12 cellular contexts compared by ENCODE assay signal in the genomic region with DNA sequence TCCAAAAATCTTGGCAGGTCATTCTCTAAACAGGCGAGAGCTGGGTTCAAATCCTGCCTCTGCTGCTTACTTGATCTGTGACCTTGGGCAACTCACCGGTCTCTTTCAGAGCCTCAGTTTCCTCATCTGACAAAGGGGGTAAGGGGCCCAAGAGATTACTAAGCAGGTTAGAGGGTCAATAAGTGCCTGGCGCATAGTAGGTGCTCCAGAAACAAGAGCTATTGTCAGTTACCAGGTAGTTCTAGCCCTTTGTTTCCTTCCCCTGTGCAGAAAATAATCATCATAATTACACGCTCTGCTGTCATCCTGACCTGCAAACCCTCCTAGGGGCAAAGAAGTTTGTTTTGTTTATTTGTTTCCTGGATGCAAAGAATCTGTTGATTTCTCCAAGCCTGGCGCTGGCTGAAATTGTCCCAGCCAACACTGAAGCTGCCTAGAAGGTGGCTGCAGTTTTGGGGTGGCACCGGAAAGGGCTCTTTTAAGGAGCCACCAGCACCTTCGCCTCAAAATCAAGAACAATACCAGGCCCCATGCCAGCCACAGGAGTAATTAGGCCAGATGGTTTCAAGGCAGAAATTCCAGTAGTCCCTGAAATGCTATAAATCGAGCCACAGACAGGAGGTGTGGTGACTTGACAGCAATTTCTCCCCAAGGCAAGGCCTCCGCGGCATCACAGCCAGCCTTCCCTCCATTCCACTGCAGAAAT. TPM values are rescaled to one million over a fixed set of nuclear protein-coding genes. Genes with fewer than 3 reads are reported as not detected.
DNase-seq lines count a peak whose midpoint lies in the region; ATAC-seq and TF ChIP-seq lines count a peak whose summit lies in the region.
"Had no signal": no experiment of that assay in that cellular context is flagged by ENCODE, and none has a peak within 500 bp of the region (broad histone marks: within the 10 kb centered on the region; RNA-seq: fewer than 3 reads in every experiment).

No MANE protein-coding gene starts in this region.

- H3K4me1 ChIP-seq in GM23248 (ENCODE audit: insufficient read depth) (peaks cover 18% of the 10 kb centered on the region), SJCRH30 (peaks cover 26% of the 10 kb centered on the region), esophagus squamous epithelium (peaks cover 4 to 62% (median 29%) of the 10 kb centered on the region in 3 donors), prostate gland (replicated peaks) (no peaks in the 10 kb centered on the region)

- no peak overlapping the region for H3K4me2 ChIP-seq in GM23248 (ENCODE audit: unreplicated experiment)

- intact Hi-C loops in esophagus squamous epithelium (cut with DNase I) (no loop called here), prostate gland (cut with DNase I) (no loop called here)

- peak; percentile 29 for DNase-seq in GM23248
- DNase-seq in SJCRH30, result peak; percentile 57 to 74
- DNase-seq in esophagus squamous epithelium (lab: John Stamatoyannopoulos, UW), result no peak
- peak; percentile 66 for DNase-seq in prostate gland (ENCODE audit: low spot score)
- no peak for DNase-seq in GM19238 (ENCODE audit: insufficient read length, low spot score)
- DNase-seq in NAMALWA (ENCODE audit: low spot score), result no peak
- DNase-seq in NCI-H524 treated with DMSO at 0.1 percent for 48 hours (lab: John Stamatoyannopoulos, UW), result no peak
- DNase-seq: activated T-cell treated with anti-CD3 and anti-CD28 coated beads, Interleukin-2, amount 50 U/mL, for 48 hours; CD4-positive, CD25-positive, alpha-beta regulatory T cell; MM.1S; ovary had no signal

- H2AFZ ChIP-seq in GM23248, result no peak overlapping the region

- TF ChIP-seq CTCF in esophagus squamous epithelium (IDR thresholded peaks at IDR 0.05) (peak in 2 of 6 experiments; percentile 6 to 29), prostate gland (IDR thresholded peaks at IDR 0.05) (peak in 1 of 4 experiments; percentile 27)

- H3K36me3 ChIP-seq in GM23248 (ENCODE audit: low read depth) (no peaks in the 10 kb centered on the region), SJCRH30 (no peaks in the 10 kb centered on the region), esophagus squamous epithelium (no peaks in the 10 kb centered on the region), prostate gland (no peaks in the 10 kb centered on the region)
- H3K36me3 ChIP-seq: ovary had no signal

- TF ChIP-seq POLR2A in esophagus squamous epithelium (IDR thresholded peaks at IDR 0.05), result no peak
- TF ChIP-seq POLR2A in prostate gland (IDR thresholded peaks at IDR 0.05), result no peak

- H3K79me2 ChIP-seq in GM23248 (ENCODE audit: insufficient read depth), result no peaks in the 10 kb centered on the region

- WGBS in GM23248 (ENCODE audit: low coverage in 1 of 2, low lambda C conversion rate in 2 of 2, missing lambda C conversion rate in 2 of 2), 2 experiments, result 60 to 62% methylated on average over 10 of the region's 10 CpGs
- WGBS in esophagus squamous epithelium, 2 donors, result 45 to 60% methylated on average over 7 to 8 of the region's 10 CpGs
- 44% methylated on average over 10 of the region's 10 CpGs for WGBS in prostate gland

- H3K9me2 ChIP-seq in GM23248 (ENCODE audit: insufficient read depth), result no peaks in the 10 kb centered on the region

- H3K27me3 ChIP-seq in GM23248 (replicated peaks; ENCODE audit: insufficient read depth), result no peaks in the 10 kb centered on the region
- H3K27me3 ChIP-seq in SJCRH30, result no peaks in the 10 kb centered on the region
- no peaks in the 10 kb centered on the region for H3K27me3 ChIP-seq in esophagus squamous epithelium
- H3K27me3 ChIP-seq in prostate gland (replicated peaks; ENCODE audit: insufficient read depth), result no peaks in the 10 kb centered on the region
- H3K27me3 ChIP-seq: ovary had no signal

- H3K27ac ChIP-seq in GM23248, result no peak overlapping the region
- peak overlapping the region; percentile 3; the same call in 1 of the 2 replicates for H3K27ac ChIP-seq in SJCRH30
- H3K27ac ChIP-seq in esophagus squamous epithelium, result peak overlapping the region; percentile 23 to 84 (median 60)
- peak overlapping the region; percentile 13 to 24 for H3K27ac ChIP-seq in prostate gland
- H3K27ac ChIP-seq: ovary had no signal

- H3K9me3 ChIP-seq in GM23248 (ENCODE audit: low read depth) (no peaks in the 10 kb centered on the region), SJCRH30 (replicated peaks) (no peaks in the 10 kb centered on the region), esophagus squamous epithelium (no peaks in the 10 kb centered on the region), prostate gland (no peaks in the 10 kb centered on the region)
- H3K9me3 ChIP-seq: ovary had no signal

- in situ Hi-C loops in GM23248 (cut with MboI), result no loop called here

- no peak for ATAC-seq in GM21825 (IDR thresholded peaks at IDR 0.05; ENCODE audit: unreplicated experiment)

- 0 out of 2 replicates have a peak, but pooled peaks cover 11% of the 10 kb centered on the region for H3F3A ChIP-seq in GM23248 (ENCODE audit: insufficient read depth)

- H3K9ac ChIP-seq in GM23248, result no peak overlapping the region

- no peaks in the 10 kb centered on the region for H4K20me1 ChIP-seq in GM23248 (ENCODE audit: insufficient read depth)

- H3K4me3 ChIP-seq in GM23248 (no peak overlapping the region), SJCRH30 (no peak overlapping the region), esophagus squamous epithelium (no peak overlapping the region), prostate gland (no peak overlapping the region)
- H3K4me3 ChIP-seq: ovary had no signal

RNA-seq across cellular contexts. Expression of a gene that starts 10.2 kb away (rescaled TPM):
- total RNA-seq in GM23248 (2014; rRNA removed; shearing (Covaris generic)), result 20.6 and 32.6 TPM in 2 replicates
- polyA plus RNA-seq in GM23248 (2016; fragmentation: Nextera tagmentation; extraction: Ambion mirVana), result 20.7 and 21.7 TPM in 2 replicates
- 23.9 and 28.7 TPM in 2 replicates for total RNA-seq in SJCRH30 (2014; rRNA removed; shearing (Covaris generic))
- total RNA-seq in esophagus squamous epithelium (10 to 100 TPM; 19.4 to 46.8 (median 35.0) TPM), prostate gland (10 to 100 TPM; 35.3 to 42.1 TPM)

RNA-seq across cellular contexts. Expression of a gene that starts 56.4 kb away (rescaled TPM):
- 22.9 and 27.3 TPM in 2 replicates for total RNA-seq in GM23248 (2014; rRNA removed; shearing (Covaris generic))
- polyA plus RNA-seq in GM23248 (2016; fragmentation: Nextera tagmentation; extraction: Ambion mirVana), result 22.7 and 23.3 TPM in 2 replicates
- total RNA-seq in SJCRH30 (2014; rRNA removed; shearing (Covaris generic)), result 17.2 and 18.2 TPM in 2 replicates
- total RNA-seq in esophagus squamous epithelium, result 10 to 100 TPM; 12.4 to 19.6 (median 14.3) TPM
- 10 to 100 TPM; 20.4 to 35.2 TPM for total RNA-seq in prostate gland

Comparison
In these comparisons a context has a peak if more than half of its experiments do, and no peak if none do; other contexts are left out.
1. DNase-seq: peak in GM23248 (single experiment), SJCRH30 (2 of 2) and prostate gland (single experiment); none in esophagus squamous epithelium (single experiment), GM19238 (single experiment), NAMALWA (single experiment) and NCI-H524 treated with DMSO at 0.1 percent for 48 hours (single experiment).